Comparison of ENCODE assay signal across 19 cellular contexts in the genomic region with DNA sequence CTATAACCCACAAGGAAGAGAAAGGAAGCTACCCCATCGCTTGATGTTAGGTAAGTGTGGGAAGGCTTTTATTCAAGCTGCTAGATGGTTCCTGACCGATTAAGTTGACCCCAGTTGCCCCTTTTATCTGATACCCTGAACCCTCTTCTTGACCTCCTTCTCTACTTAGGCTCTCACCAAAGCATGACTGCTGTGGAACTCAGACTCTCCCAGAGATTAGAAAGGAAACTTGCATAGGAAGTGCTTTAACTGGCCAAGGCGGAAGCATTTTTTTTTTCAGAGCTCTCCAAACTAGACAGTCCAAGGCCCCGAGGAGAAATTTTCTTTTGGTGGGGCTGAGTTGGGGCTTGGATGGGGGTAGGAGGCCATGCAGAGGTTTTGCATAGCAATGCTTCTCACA.
"Had no signal": no experiment of that assay in that cellular context is flagged by ENCODE, and none has a peak within 500 bp of the region (broad histone marks: within the 10 kb centered on the region; RNA-seq: fewer than 3 reads in every experiment).

No MANE protein-coding gene starts in this region.

- H3K79me2 ChIP-seq: hepatocyte had no signal

- H3K27ac Mint-ChIP-seq: nephron progenitor cell; stimulated activated effector memory CD8-positive, alpha-beta T cell treated with anti-CD3 and anti-CD28 coated beads, Interleukin-12 subunit alpha, Interleukin-12 subunit beta, amount 100 ng/mL, for 72 hours; type B pancreatic cell had no signal

- H3K4me3 Mint-ChIP-seq: naive thymus-derived CD4-positive, alpha-beta T cell; nephron progenitor cell; stimulated activated effector memory CD8-positive, alpha-beta T cell treated with anti-CD3 and anti-CD28 coated beads, Interleukin-12 subunit alpha, Interleukin-12 subunit beta, amount 100 ng/mL, for 72 hours; type B pancreatic cell had no signal

- H3K36me3 Mint-ChIP-seq: naive thymus-derived CD4-positive, alpha-beta T cell; stimulated activated effector memory CD8-positive, alpha-beta T cell treated with anti-CD3 and anti-CD28 coated beads, Interleukin-12 subunit alpha, Interleukin-12 subunit beta, amount 100 ng/mL, for 72 hours; type B pancreatic cell had no signal

- H3K36me3 ChIP-seq: esophagus squamous epithelium, neutrophil, suprapubic skin, thyroid gland had no signal

- H3K27me3 ChIP-seq: esophagus squamous epithelium, hepatocyte, suprapubic skin, thyroid gland had no signal

- H3K4me3 ChIP-seq: esophagus squamous epithelium, hepatocyte, suprapubic skin, thyroid gland had no signal

- H3K4me2 ChIP-seq: hepatocyte had no signal

- H3K4me1 ChIP-seq: suprapubic skin, thyroid gland had no signal

- H2AFZ ChIP-seq: hepatocyte had no signal

- H3K9me3 ChIP-seq: esophagus squamous epithelium, neutrophil, suprapubic skin, thyroid gland had no signal

- H3K4me1 Mint-ChIP-seq: stimulated activated effector memory CD8-positive, alpha-beta T cell treated with anti-CD3 and anti-CD28 coated beads, Interleukin-12 subunit alpha, Interleukin-12 subunit beta, amount 100 ng/mL, for 72 hours had no signal

- DNase-seq: cortex of kidney; effector memory CD4-positive, alpha-beta T cell; esophagus squamous epithelium; foreskin fibroblast; kidney; left cardiac atrium; left ventricle myocardium superior; naive thymus-derived CD4-positive, alpha-beta T cell; nephron progenitor cell; right cardiac atrium; stimulated activated CD4-positive, alpha-beta T cell treated with anti-CD3 and anti-CD28 coated beads, Interleukin-4, amount 100 ng/mL, for 1 hour; stimulated activated CD8-positive, alpha-beta memory T cell treated with anti-CD3 and anti-CD28 coated beads, Interleukin-4, amount 100 ng/mL, for 48 hours; stimulated activated naive CD8-positive, alpha-beta T cell treated with anti-CD3 and anti-CD28 coated beads, Interleukin-15, Interleukin-2, amounts not matched to agents 100 U/mL and 50 U/mL, for 24 hours; thyroid gland had no signal

- H3K9me3 Mint-ChIP-seq: naive thymus-derived CD4-positive, alpha-beta T cell; nephron progenitor cell; stimulated activated effector memory CD8-positive, alpha-beta T cell treated with anti-CD3 and anti-CD28 coated beads, Interleukin-12 subunit alpha, Interleukin-12 subunit beta, amount 100 ng/mL, for 72 hours; type B pancreatic cell had no signal

- H3K27ac ChIP-seq: esophagus squamous epithelium, hepatocyte, neutrophil, suprapubic skin, thyroid gland had no signal
